21 cellular contexts compared by ENCODE assay signal in the genomic region with DNA sequence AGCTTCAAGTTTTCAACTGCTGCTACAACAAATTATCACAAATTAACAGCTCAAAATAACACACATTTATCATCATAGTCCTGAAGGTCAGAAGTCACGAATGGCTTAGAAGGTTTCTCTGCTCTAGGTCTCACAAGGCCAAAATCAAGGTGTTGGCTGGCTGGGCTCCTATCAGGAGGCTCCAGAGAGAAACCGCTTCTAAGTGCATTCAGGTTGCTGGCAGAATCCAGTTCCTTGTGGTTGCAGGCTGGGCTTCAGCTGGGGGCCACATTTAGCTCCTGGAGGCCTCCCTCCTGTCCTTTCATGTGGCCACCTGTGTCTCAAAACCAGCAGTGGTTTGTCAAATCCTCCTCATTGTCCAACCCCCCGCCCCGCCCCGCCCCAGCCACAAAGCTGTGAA. TPM values are rescaled to one million over a fixed set of nuclear protein-coding genes. Genes with fewer than 3 reads are reported as not detected.
A peak's percentile ranks its signal among the peaks of the same experiment; 100 is the strongest.
DNase-seq lines count a peak whose midpoint lies in the region; ATAC-seq, FAIRE-seq and TF ChIP-seq lines count a peak whose summit lies in the region.
"Had no signal": no experiment of that assay in that cellular context is flagged by ENCODE, and none has a peak within 500 bp of the region (broad histone marks: within the 10 kb centered on the region; RNA-seq: fewer than 3 reads in every experiment).

No MANE protein-coding gene starts in this region.

- ATAC-seq in DND-41 (ENCODE audit: insufficient read depth, low read depth), result peak; percentile 67; the same call in 2 of the 3 replicates
- ATAC-seq in K562, result peak; percentile 76
- no peak for ATAC-seq in natural killer cell treated with Interleukin-12 subunit alpha and Interleukin-12 subunit beta and Interleukin-15 and Interleukin-18, amount 100 ng/mL, for 72 hours
- ATAC-seq: GM12878 had no signal

- TF ChIP-seq EP300 in K562 (IDR thresholded peaks at IDR 0.05; ENCODE audit: low read length), result no peak

- H3K9me1 ChIP-seq in K562 (ENCODE audit: control insufficient read depth, insufficient read depth, low read length), result no peaks in the 10 kb centered on the region

- peak; percentile 27 for DNase-seq in DND-41
- peak; percentile 36 for DNase-seq in ELF-1 (ENCODE audit: low read depth, low spot score)
- peak; percentile 29 for DNase-seq in RPMI8226
- DNase-seq in K562 (ENCODE audit: extremely low read depth in 1 of 4, low spot score in 3 of 4), result peak in 2 of 4 experiments; percentile 39 to 62
- DNase-seq in natural killer cell treated with Interleukin-12 subunit alpha and Interleukin-12 subunit beta and Interleukin-15 and Interleukin-18, amount 100 ng/mL, for 72 hours (ENCODE audit: low spot score), result no peak
- no peak for DNase-seq in SW 1271 (lab: John Stamatoyannopoulos, UW)
- DNase-seq in Kasumi-1 (lab: John Stamatoyannopoulos, UW), result no peak
- DNase-seq in NCI-H2081 (lab: John Stamatoyannopoulos, UW), result no peak
- DNase-seq: C1 segment of cervical spinal cord; Calu3; CD4-positive, alpha-beta memory T cell; COR-L47; DMS79 treated with DMSO at 0.1 percent for 48 hours; GDM1; GM23248; H7; HCEC 1CT had no signal

- H3K36me3 ChIP-seq in DND-41 (ENCODE audit: insufficient read depth, low read length) (no peaks in the 10 kb centered on the region), K562 (ENCODE audit: control insufficient read depth, insufficient read depth, low read length) (no peaks in the 10 kb centered on the region)

- TF ChIP-seq CTCF in DND-41 (IDR thresholded peaks at IDR 0.05; ENCODE audit: borderline replicate concordance, extremely low read depth, low read length, poor library complexity, severe bottlenecking), result no peak
- TF ChIP-seq CTCF in K562 (IDR thresholded peaks at IDR 0.05 in 2 of 3, conservative IDR thresholded peaks at IDR 0.05 in 1 of 3; ENCODE audit: insufficient read depth in 2 of 3, low read depth in 1 of 3, low read length in 3 of 3), result no peak

- peak; percentile 19 for FAIRE-seq in K562 (lab: Jason Lieb, UNC)
- FAIRE-seq: GM12878, GM19239, H1 had no signal

- H3K4me1 ChIP-seq in DND-41 (ENCODE audit: insufficient read depth, low read length) (no peaks in the 10 kb centered on the region), K562 (replicated peaks in 1 of 2; ENCODE audit: control insufficient read depth in 2 of 2, insufficient read depth in 2 of 2, low read length in 2 of 2) (peaks cover 0 to 17% of the 10 kb centered on the region in 2 experiments; a peak in 3 of 5 replicates)

- no peak overlapping the region for H2AFZ ChIP-seq in DND-41 (ENCODE audit: low read depth, low read length)
- H2AFZ ChIP-seq in K562 (ENCODE audit: low read depth, low read length), result no peak overlapping the region
- H2AFZ ChIP-seq: GM23248 had no signal

- H3K9me3 Mint-ChIP-seq in natural killer cell treated with Interleukin-12 subunit alpha and Interleukin-12 subunit beta and Interleukin-15 and Interleukin-18, amount 100 ng/mL, for 72 hours, result no peaks in the 10 kb centered on the region

- H3K79me2 ChIP-seq in DND-41 (ENCODE audit: insufficient read depth, low read length), result no peaks in the 10 kb centered on the region
- H3K79me2 ChIP-seq in K562 (ENCODE audit: control insufficient read depth, insufficient read depth, low read length), result no peaks in the 10 kb centered on the region

- peaks cover 6 to 10% of the 10 kb centered on the region in 2 donors for H3K27me3 Mint-ChIP-seq in natural killer cell treated with Interleukin-12 subunit alpha and Interleukin-12 subunit beta and Interleukin-15 and Interleukin-18, amount 100 ng/mL, for 72 hours
- H3K27me3 Mint-ChIP-seq: CD4-positive, alpha-beta memory T cell had no signal

- H3K27ac Mint-ChIP-seq in natural killer cell treated with Interleukin-12 subunit alpha and Interleukin-12 subunit beta and Interleukin-15 and Interleukin-18, amount 100 ng/mL, for 72 hours, result no peak overlapping the region

- peaks cover 0 to 11% of the 10 kb centered on the region in 2 donors for H3K4me1 Mint-ChIP-seq in natural killer cell treated with Interleukin-12 subunit alpha and Interleukin-12 subunit beta and Interleukin-15 and Interleukin-18, amount 100 ng/mL, for 72 hours (ENCODE audit: low read depth in 2 of 2)

- intact Hi-C loops in K562 (cut with micrococcal nuclease), result no loop called here

- no peaks in the 10 kb centered on the region for H3K36me3 Mint-ChIP-seq in natural killer cell treated with Interleukin-12 subunit alpha and Interleukin-12 subunit beta and Interleukin-15 and Interleukin-18, amount 100 ng/mL, for 72 hours
- H3K36me3 Mint-ChIP-seq: CD4-positive, alpha-beta memory T cell had no signal

- in situ Hi-C loops in K562 (cut with MboI), result no loop called here

- H3K4me2 ChIP-seq in DND-41 (ENCODE audit: insufficient read depth, low read length) (no peak overlapping the region), K562 (ENCODE audit: insufficient read depth, low read length) (no peak overlapping the region)

- no TSS peak for BruUV-seq in K562 (replicated peaks; lab: Mats Ljungman, UMichigan)

- no peak for TF ChIP-seq POLR2A in K562 (conservative IDR thresholded peaks at IDR 0.05)

- CTCF ChIA-PET in K562 (lab: Yijun Ruan, JAX; ENCODE audit: low intra/inter-chr PET ratio), result no interaction called here

- no peak overlapping the region for H3K27ac ChIP-seq in DND-41 (ENCODE audit: low read length)
- no peak overlapping the region for H3K27ac ChIP-seq in K562 (ENCODE audit: extremely low read depth, low read depth, low read length)
- H3K27ac ChIP-seq: GM23248 had no signal

- H3K9ac ChIP-seq in DND-41 (ENCODE audit: low read depth, low read length) (no peak overlapping the region), K562 (ENCODE audit: insufficient read depth in 1 of 2, low read depth in 2 of 2, low read length in 2 of 2) (no peak overlapping the region)
- H3K9ac ChIP-seq: GM23248 had no signal

- H3K9me3 ChIP-seq in DND-41 (ENCODE audit: insufficient read depth, low read length, severe bottlenecking) (no peaks in the 10 kb centered on the region), K562 (replicated peaks; ENCODE audit: control insufficient read depth, insufficient read depth, low read depth, low read length) (no peaks in the 10 kb centered on the region)

- H4K20me1 ChIP-seq in DND-41 (ENCODE audit: insufficient read depth, low read length) (no peaks in the 10 kb centered on the region), K562 (replicated peaks; ENCODE audit: control insufficient read depth, insufficient read depth, low read length) (no peaks in the 10 kb centered on the region)

- H3K4me3 ChIP-seq in DND-41 (ENCODE audit: low read depth in 1 of 2, low read length in 2 of 2) (no peak overlapping the region), K562 (no peak overlapping the region)
- H3K4me3 ChIP-seq: GM12878, GM23248 had no signal

- no peak for TF ChIP-seq RAD21 in K562 (CRISPR knock-in tag; conservative IDR thresholded peaks at IDR 0.05 in 1 of 2, IDR thresholded peaks at IDR 0.05 in 1 of 2)

- POLR2A ChIA-PET in K562 (lab: Yijun Ruan, JAX), result interaction anchor here (0.6 to 3.0 kb wide), 3 partner anchors 11 to 1874 kb away, joined by 4 to 18 read pairs (median 4); no protein-coding TSS in a partner anchor

- no peak overlapping the region for H3K4me3 Mint-ChIP-seq in natural killer cell treated with Interleukin-12 subunit alpha and Interleukin-12 subunit beta and Interleukin-15 and Interleukin-18, amount 100 ng/mL, for 72 hours
- H3K4me3 Mint-ChIP-seq: CD4-positive, alpha-beta memory T cell had no signal

- no peaks in the 10 kb centered on the region for H3K27me3 ChIP-seq in DND-41 (ENCODE audit: insufficient read depth, low read length, poor library complexity)
- no peaks in the 10 kb centered on the region for H3K27me3 ChIP-seq in K562 (ENCODE audit: control insufficient read depth in 2 of 2, insufficient read depth in 2 of 2, low read length in 2 of 2)

- 45% methylated on average over 5 of the region's 5 CpGs for WGBS in K562 (ENCODE audit: insufficient coverage, low coverage, missing lambda C conversion rate)

RNA-seq across cellular contexts. Expression of a gene that starts 15.4 kb away (rescaled TPM):
- total RNA-seq in K562 (2011; cell fraction: chromatin; rRNA removed; ENCODE audit: low replicate concordance), result 15.5 and 27.2 TPM in 2 replicates
- 14.7 and 15.3 TPM in 2 replicates for total RNA-seq in K562 (2011; cell fraction: nucleolus; rRNA removed)
- 23.0 and 24.2 TPM in 2 replicates for total RNA-seq in K562 (2011; cell fraction: nucleoplasm; rRNA removed)
- 147 and 234 TPM in 2 replicates for total RNA-seq in K562 (2014; rRNA removed)
- total RNA-seq in K562 (2014; rRNA removed; fragmentation: Illumina TruSeq; extraction: Trizol), result 151 and 173 TPM in 2 replicates
- total RNA-seq in K562 (2015; rRNA removed; fragmentation: Illumina TruSeq; extraction: Trizol), result 163 and 171 TPM in 2 replicates
- 257 and 270 TPM in 2 replicates for total RNA-seq in K562 (2021)
- 123 and 143 TPM in 2 replicates for polyA plus RNA-seq in K562 (2011; rRNA removed)
- 93.5 and 146 TPM in 2 replicates for polyA plus RNA-seq in K562 (2011; cell fraction: cytosol; rRNA removed)
- polyA plus RNA-seq in K562 (2011; cell fraction: nucleus; rRNA removed), result 74.4 and 83.5 TPM in 2 replicates
- 285 and 344 TPM in 2 replicates for polyA plus RNA-seq in K562 (2012)
- polyA plus RNA-seq in K562 (2014; fragmentation: Illumina TruSeq; extraction: Trizol), result 185 and 221 TPM in 2 replicates
- 10 to 100 TPM; 46.0 to 59.9 TPM for polyA plus RNA-seq in K562 (2014; fragmentation: Nextera tagmentation; extraction: Ambion mirVana)
- 251 and 255 TPM in 2 replicates for polyA plus RNA-seq in K562 (2014; rRNA removed)
- 49.7 and 58.2 TPM in 2 replicates for polyA minus RNA-seq in K562 (2011; rRNA and poly(A)+ RNA removed)
- 37.6 and 63.5 TPM in 2 replicates for polyA minus RNA-seq in K562 (2011; cell fraction: cytosol; rRNA and poly(A)+ RNA removed)
- 13.9 and 29.2 TPM in 2 replicates for polyA minus RNA-seq in K562 (2011; cell fraction: nucleus; rRNA and poly(A)+ RNA removed)
- 100 to 1,000 TPM; 102 to 123 TPM for total RNA-seq in natural killer cell treated with Interleukin-12 subunit alpha and Interleukin-12 subunit beta and Interleukin-15 and Interleukin-18, amount 100 ng/mL, for 72 hours

RNA-seq across cellular contexts. Expression of a gene that starts 37.8 kb away (rescaled TPM):
- total RNA-seq in K562 (2011; cell fraction: chromatin; rRNA removed; ENCODE audit: low replicate concordance), result 1.7 TPM in 1 of 2 replicates, not detected in the other
- total RNA-seq in K562 (2011; cell fraction: nucleolus; rRNA removed), result 0.33 and 0.53 TPM in 2 replicates
- total RNA-seq in K562 (2011; cell fraction: nucleoplasm; rRNA removed), result 0.81 TPM in 1 of 2 replicates, not detected in the other
- total RNA-seq in K562 (2014; rRNA removed), result 5.8 and 7.5 TPM in 2 replicates
- total RNA-seq in K562 (2014; rRNA removed; fragmentation: Illumina TruSeq; extraction: Trizol), result 7.4 and 13.7 TPM in 2 replicates
- 7.2 and 7.5 TPM in 2 replicates for total RNA-seq in K562 (2015; rRNA removed; fragmentation: Illumina TruSeq; extraction: Trizol)
- total RNA-seq in K562 (2021), result 13.2 and 16.8 TPM in 2 replicates
- polyA plus RNA-seq in K562 (2011; rRNA removed), result 2.7 and 4.1 TPM in 2 replicates
- 0.55 and 3.2 TPM in 2 replicates for polyA plus RNA-seq in K562 (2011; cell fraction: cytosol; rRNA removed)
- 0.30 and 1.6 TPM in 2 replicates for polyA plus RNA-seq in K562 (2011; cell fraction: nucleus; rRNA removed)
- 11.5 and 304 TPM in 2 replicates for polyA plus RNA-seq in K562 (2012)
- polyA plus RNA-seq in K562 (2014; fragmentation: Illumina TruSeq; extraction: Trizol), result 6.9 and 7.4 TPM in 2 replicates
- 10 to 100 TPM; 21.0 to 23.8 TPM for polyA plus RNA-seq in K562 (2014; fragmentation: Nextera tagmentation; extraction: Ambion mirVana)
- 5.5 and 5.7 TPM in 2 replicates for polyA plus RNA-seq in K562 (2014; rRNA removed)
- polyA minus RNA-seq in K562 (2011; rRNA and poly(A)+ RNA removed), result 0.15 and 0.25 TPM in 2 replicates
- 4.8 and 23.3 TPM in 2 replicates for polyA minus RNA-seq in K562 (2011; cell fraction: cytosol; rRNA and poly(A)+ RNA removed)
- 4.7 and 6.1 TPM in 2 replicates for polyA minus RNA-seq in K562 (2011; cell fraction: nucleus; rRNA and poly(A)+ RNA removed)
- 1 to 10 TPM; 4.5 to 5.1 TPM for total RNA-seq in natural killer cell treated with Interleukin-12 subunit alpha and Interleukin-12 subunit beta and Interleukin-15 and Interleukin-18, amount 100 ng/mL, for 72 hours
- total RNA-seq: A172, GM23248, H1, H7 had no signal
- polyA plus RNA-seq: GM12878, H1 had no signal

RNA-seq across cellular contexts. Expression of a gene that starts 53.7 kb away (rescaled TPM):
- total RNA-seq in K562 (2011; cell fraction: chromatin; rRNA removed; ENCODE audit: low replicate concordance), result 23.4 and 45.9 TPM in 2 replicates
- total RNA-seq in K562 (2011; cell fraction: nucleolus; rRNA removed), result 16.5 and 18.4 TPM in 2 replicates
- total RNA-seq in K562 (2011; cell fraction: nucleoplasm; rRNA removed), result 26.7 and 33.1 TPM in 2 replicates
- total RNA-seq in K562 (2014; rRNA removed), result 74.2 and 78.8 TPM in 2 replicates
- total RNA-seq in K562 (2014; rRNA removed; fragmentation: Illumina TruSeq; extraction: Trizol), result 85.7 and 86.2 TPM in 2 replicates
- 83.3 and 90.6 TPM in 2 replicates for total RNA-seq in K562 (2015; rRNA removed; fragmentation: Illumina TruSeq; extraction: Trizol)
- 51.3 and 53.6 TPM in 2 replicates for total RNA-seq in K562 (2021)
- polyA plus RNA-seq in K562 (2011; rRNA removed), result 59.5 and 83.8 TPM in 2 replicates
- 19.4 and 37.0 TPM in 2 replicates for polyA plus RNA-seq in K562 (2011; cell fraction: cytosol; rRNA removed)
- polyA plus RNA-seq in K562 (2011; cell fraction: nucleus; rRNA removed), result 37.8 and 48.5 TPM in 2 replicates
- 49.1 and 74.0 TPM in 2 replicates for polyA plus RNA-seq in K562 (2012)
- 74.8 and 87.6 TPM in 2 replicates for polyA plus RNA-seq in K562 (2014; fragmentation: Illumina TruSeq; extraction: Trizol)
- polyA plus RNA-seq in K562 (2014; fragmentation: Nextera tagmentation; extraction: Ambion mirVana), result 10 to 100 TPM; 37.6 to 48.1 TPM
- 104 and 111 TPM in 2 replicates for polyA plus RNA-seq in K562 (2014; rRNA removed)
- 46.9 and 49.6 TPM in 2 replicates for polyA minus RNA-seq in K562 (2011; rRNA and poly(A)+ RNA removed)
- 10.4 and 17.8 TPM in 2 replicates for polyA minus RNA-seq in K562 (2011; cell fraction: cytosol; rRNA and poly(A)+ RNA removed)
- polyA minus RNA-seq in K562 (2011; cell fraction: nucleus; rRNA and poly(A)+ RNA removed), result 13.7 and 31.7 TPM in 2 replicates
- total RNA-seq in natural killer cell treated with Interleukin-12 subunit alpha and Interleukin-12 subunit beta and Interleukin-15 and Interleukin-18, amount 100 ng/mL, for 72 hours, result 10 to 100 TPM; 44.0 to 55.1 TPM

Comparison
In these comparisons a context has a peak if more than half of its experiments do, and no peak if none do; other contexts are left out.
1. ATAC-seq: peak in DND-41 (single experiment) and K562 (single experiment); none in natural killer cell treated with Interleukin-12 subunit alpha and Interleukin-12 subunit beta and Interleukin-15 and Interleukin-18, amount 100 ng/mL, for 72 hours (0 of 2).
2. DNase-seq: peak in DND-41 (single experiment), ELF-1 (single experiment) and RPMI8226 (single experiment); none in natural killer cell treated with Interleukin-12 subunit alpha and Interleukin-12 subunit beta and Interleukin-15 and Interleukin-18, amount 100 ng/mL, for 72 hours (single experiment), SW 1271 (0 of 2), Kasumi-1 (0 of 2) and NCI-H2081 (0 of 2).